Comparison of ENCODE assay signal across 1 cellular context in genomic region chr11:34508514-34508913, GRCh38.
TF ChIP-seq lines count a peak whose summit lies in the region.

No MANE protein-coding gene starts in this region.

TF ChIP-seq in GM23338, 12 proteins besides CTCF, POLR2A, EP300 and RAD21 (continued from another document):
- TF ChIP-seq REST (IDR thresholded peaks at IDR 0.05; ENCODE audit: unreplicated experiment) = no peak
- no peak for TF ChIP-seq EZH2phosphoT487 (IDR thresholded peaks at IDR 0.05; ENCODE audit: unreplicated experiment)
- no peak for TF ChIP-seq CREB1 (CRISPR knock-in tag; IDR thresholded peaks at IDR 0.05; ENCODE audit: low read depth)
- no peak for TF ChIP-seq ZNF114 (CRISPR knock-in tag; IDR thresholded peaks at IDR 0.05)
- TF ChIP-seq EZH2 (IDR thresholded peaks at IDR 0.05; ENCODE audit: low read depth, unreplicated experiment) = no peak
- no peak for TF ChIP-seq JUNB (IDR thresholded peaks at IDR 0.05; ENCODE audit: unreplicated experiment)
